In the genomic region with DNA sequence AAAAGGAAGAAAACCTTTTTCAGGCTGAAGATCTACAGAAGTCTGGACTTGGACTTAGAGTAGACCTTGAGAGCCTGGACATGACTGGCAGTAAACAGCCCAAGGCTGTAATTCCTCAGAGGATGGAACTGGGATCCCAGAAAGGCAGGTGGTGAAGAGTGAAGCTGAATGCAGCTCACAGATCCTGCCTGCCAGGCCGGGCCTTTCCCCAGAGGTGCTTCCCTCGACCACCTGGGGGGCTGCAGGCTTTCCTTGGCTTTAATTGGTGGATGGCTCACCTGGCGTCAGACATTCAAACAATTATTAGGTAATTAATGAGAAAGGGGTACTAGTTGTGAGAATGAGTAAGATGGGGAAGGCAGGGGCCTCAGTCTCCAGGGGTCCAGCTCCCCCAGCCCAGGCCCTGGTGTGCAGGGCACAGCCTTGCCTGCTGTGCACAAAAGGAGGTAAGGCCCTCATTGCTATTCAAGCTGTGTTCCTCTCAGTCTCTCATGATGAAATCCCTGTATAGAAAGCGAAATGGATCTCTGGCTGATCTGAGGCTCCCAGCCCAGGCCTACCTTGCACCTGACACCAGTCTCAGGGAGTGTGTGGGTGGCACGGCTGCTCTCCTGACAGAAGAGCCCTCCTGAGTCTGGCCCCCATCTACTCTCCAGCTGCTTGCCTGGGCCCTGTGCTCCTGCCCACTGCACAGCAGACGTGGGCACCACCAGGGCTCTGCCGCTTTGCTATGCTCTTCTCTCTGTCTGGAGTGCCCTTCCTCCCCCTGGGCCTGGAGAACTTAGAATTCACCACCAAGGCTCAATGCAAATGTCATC, we compare ENCODE assay signal across 24 cellular contexts.
"Had no signal": no experiment of that assay in that cellular context is flagged by ENCODE, and none has a peak within 500 bp of the region (broad histone marks: within the 10 kb centered on the region; RNA-seq: fewer than 3 reads in every experiment).

No MANE protein-coding gene starts in this region.

- H2AFZ ChIP-seq: neural progenitor cell had no signal

- H3K9me3 ChIP-seq: body of pancreas, esophagus squamous epithelium, gastrocnemius medialis, left lung, prostate gland, transverse colon had no signal

- H3K27ac Mint-ChIP-seq: activated CD8-positive, alpha-beta T cell treated with anti-CD3 and anti-CD28 coated beads, Interleukin-2, amount 10 ng/mL, durations not matched to agents 7 days and 5 days; activated naive CD4-positive, alpha-beta T cell treated with anti-CD3 and anti-CD28 coated beads, Interleukin-2, amount 50 U/mL, for 24 hours; activated T-helper 1 cell treated with anti-CD3 and anti-CD28 coated beads, Interleukin-12 subunit alpha, Interleukin-12 subunit beta, Interleukin-2, Interleukin-4 antibody, amounts not matched to agents 30 ng/mL and 10 ng/mL and 1 ng/mL, durations not matched to agents 14 hours and 24 hours and 36 hours; endodermal cell; neural progenitor cell; stimulated activated naive CD8-positive, alpha-beta T cell treated with anti-CD3 and anti-CD28 coated beads, Interleukin-15, amount 100 ng/mL, for 72 hours had no signal

- H3K4me3 ChIP-seq: body of pancreas, cardiac muscle cell, esophagus squamous epithelium, gastrocnemius medialis, left lung, lung, neural progenitor cell, prostate gland, transverse colon had no signal

- H3K4me3 Mint-ChIP-seq: activated CD8-positive, alpha-beta T cell treated with anti-CD3 and anti-CD28 coated beads, Interleukin-2, amount 10 ng/mL, durations not matched to agents 7 days and 5 days; activated naive CD4-positive, alpha-beta T cell treated with anti-CD3 and anti-CD28 coated beads, Interleukin-2, amount 50 U/mL, for 24 hours; activated T-helper 1 cell treated with anti-CD3 and anti-CD28 coated beads, Interleukin-12 subunit alpha, Interleukin-12 subunit beta, Interleukin-2, Interleukin-4 antibody, amounts not matched to agents 30 ng/mL and 10 ng/mL and 1 ng/mL, durations not matched to agents 14 hours and 24 hours and 36 hours; endodermal cell; naive thymus-derived CD8-positive, alpha-beta T cell; neural progenitor cell; stimulated activated naive CD8-positive, alpha-beta T cell treated with anti-CD3 and anti-CD28 coated beads, Interleukin-15, amount 100 ng/mL, for 72 hours had no signal

- DNase-seq: activated CD4-positive, alpha-beta T cell treated with anti-CD3 and anti-CD28 coated beads, Interleukin-2, amount 50 U/mL, for 1 hour; activated CD4-positive, CD25-positive, alpha-beta regulatory T cell treated with anti-CD3 and anti-CD28 coated beads, Interleukin-2, amount 50 U/mL, for 72 hours; activated CD8-positive, alpha-beta T cell treated with anti-CD3 and anti-CD28 coated beads, Interleukin-2, amount 10 ng/mL, durations not matched to agents 7 days and 5 days; activated gamma-delta T cell treated with Interleukin-2 at 50 U/mL for 16 hours; anterior cingulate cortex; body of pancreas; cortex of kidney; endodermal cell; esophagus squamous epithelium; gastrocnemius medialis; hippocampal formation; kidney glomerular epithelial cell; left lung; naive thymus-derived CD8-positive, alpha-beta T cell; stimulated activated CD4-positive, alpha-beta T cell treated with anti-CD3 and anti-CD28 coated beads, Interleukin-4, amount 100 ng/mL, for 4 hours; stimulated activated naive CD8-positive, alpha-beta T cell treated with anti-CD3 and anti-CD28 coated beads, Interleukin-15, amount 100 ng/mL, for 72 hours; transverse colon had no signal

- H3K4me2 ChIP-seq: neural progenitor cell had no signal

- H3K36me3 Mint-ChIP-seq: activated naive CD4-positive, alpha-beta T cell treated with anti-CD3 and anti-CD28 coated beads, Interleukin-2, amount 50 U/mL, for 24 hours; naive thymus-derived CD8-positive, alpha-beta T cell; neural progenitor cell had no signal

- H3K9ac ChIP-seq: neural progenitor cell had no signal

- H3K36me3 ChIP-seq: cardiac muscle cell, esophagus squamous epithelium, gastrocnemius medialis, left lung, neural progenitor cell, prostate gland, transverse colon had no signal

- ATAC-seq: activated CD8-positive, alpha-beta T cell treated with anti-CD3 and anti-CD28 coated beads, Interleukin-2, amount 10 ng/mL, durations not matched to agents 7 days and 5 days; body of pancreas; gastrocnemius medialis; left lung; naive thymus-derived CD8-positive, alpha-beta T cell; stimulated activated naive CD8-positive, alpha-beta T cell treated with anti-CD3 and anti-CD28 coated beads, Interleukin-15, amount 100 ng/mL, for 72 hours had no signal

- H3K27ac ChIP-seq: body of pancreas, cardiac muscle cell, esophagus squamous epithelium, gastrocnemius medialis, left lung, neural progenitor cell, prostate gland, transverse colon, VCaP had no signal

- H3K4me1 Mint-ChIP-seq: activated naive CD4-positive, alpha-beta T cell treated with anti-CD3 and anti-CD28 coated beads, Interleukin-2, amount 50 U/mL, for 24 hours; endodermal cell; neural progenitor cell; stimulated activated naive CD8-positive, alpha-beta T cell treated with anti-CD3 and anti-CD28 coated beads, Interleukin-15, amount 100 ng/mL, for 72 hours had no signal

- H3K27me3 ChIP-seq: body of pancreas, cardiac muscle cell, transverse colon had no signal

- H3K4me1 ChIP-seq: body of pancreas, esophagus squamous epithelium, gastrocnemius medialis, left lung, neural progenitor cell, prostate gland, transverse colon had no signal

- H3K9me3 Mint-ChIP-seq: activated naive CD4-positive, alpha-beta T cell treated with anti-CD3 and anti-CD28 coated beads, Interleukin-2, amount 50 U/mL, for 24 hours; activated T-helper 1 cell treated with anti-CD3 and anti-CD28 coated beads, Interleukin-12 subunit alpha, Interleukin-12 subunit beta, Interleukin-2, Interleukin-4 antibody, amounts not matched to agents 30 ng/mL and 10 ng/mL and 1 ng/mL, durations not matched to agents 14 hours and 24 hours and 36 hours; endodermal cell; naive thymus-derived CD8-positive, alpha-beta T cell; neural progenitor cell; stimulated activated naive CD8-positive, alpha-beta T cell treated with anti-CD3 and anti-CD28 coated beads, Interleukin-15, amount 100 ng/mL, for 72 hours had no signal
